2 cellular contexts compared by ENCODE assay signal in genomic region chr2:190942697-190943096, GRCh38.
A peak's percentile ranks its signal among the peaks of the same experiment; 100 is the strongest.
TF ChIP-seq lines count a peak whose summit lies in the region.

No MANE protein-coding gene starts in this region.

TF ChIP-seq in HepG2, 621 proteins besides CTCF, POLR2A, EP300 and RAD21:
- TF ChIP-seq HMGA1 (CRISPR knock-in tag; conservative IDR thresholded peaks at IDR 0.05) (no peak), KLF15 (CRISPR knock-in tag; IDR thresholded peaks at IDR 0.05; ENCODE audit: borderline replicate concordance) (no peak), CREB1 (IDR thresholded peaks at IDR 0.05) (no peak), CREB1 (CRISPR knock-in tag; IDR thresholded peaks at IDR 0.05) (no peak), MBD4 (IDR thresholded peaks at IDR 0.05; ENCODE audit: borderline replicate concordance, low read length) (peak; percentile 35; the same call in 1 of the 2 replicates)

TF ChIP-seq in IMR-90, 13 proteins besides CTCF, POLR2A, EP300 and RAD21:
- TF ChIP-seq NFE2L2 (IDR thresholded peaks at IDR 0.05; ENCODE audit: low read depth, low read length) = no peak
- TF ChIP-seq CHD1 (IDR thresholded peaks at IDR 0.05; ENCODE audit: low read depth, low read length) = no peak
- TF ChIP-seq USF2 (IDR thresholded peaks at IDR 0.05; ENCODE audit: low read depth, low read length) = no peak
- TF ChIP-seq MXI1 (IDR thresholded peaks at IDR 0.05; ENCODE audit: borderline replicate concordance, low read depth, low read length) = no peak
- no peak for TF ChIP-seq CEBPB (IDR thresholded peaks at IDR 0.05; ENCODE audit: low read depth, low read length)
- no peak for TF ChIP-seq BHLHE40 (IDR thresholded peaks at IDR 0.05; ENCODE audit: low read depth, low read length)
- no peak for TF ChIP-seq MAFK (IDR thresholded peaks at IDR 0.05; ENCODE audit: low read depth, low read length)
- TF ChIP-seq ELK1 (IDR thresholded peaks at IDR 0.05; ENCODE audit: borderline replicate concordance, low read depth, low read length) = no peak
- TF ChIP-seq MAZ (IDR thresholded peaks at IDR 0.05; ENCODE audit: borderline replicate concordance, low read depth, low read length) = no peak
- TF ChIP-seq SMC3 (IDR thresholded peaks at IDR 0.05; ENCODE audit: low read depth, low read length) = no peak
- TF ChIP-seq FOS (IDR thresholded peaks at IDR 0.05; ENCODE audit: low read depth, low read length) = no peak
- no peak for TF ChIP-seq RCOR1 (IDR thresholded peaks at IDR 0.05; ENCODE audit: insufficient replicate concordance, low read length)
- no peak for TF ChIP-seq RFX5 (IDR thresholded peaks at IDR 0.05; ENCODE audit: low read depth, low read length)
